ENCODE assay signal across 8 cellular contexts in genomic region chr10:62804384-62805138, GRCh38. TPM values are rescaled to one million over a fixed set of nuclear protein-coding genes. Genes with fewer than 3 reads are reported as not detected.
DNase-seq lines count a peak whose midpoint lies in the region; ATAC-seq, FAIRE-seq and TF ChIP-seq lines count a peak whose summit lies in the region.

ADO (plus strand) TSS chr10:62804720; CDS start chr10:62805060, 340 bp downstream.

- H3K4me1 ChIP-seq in pancreas = peaks cover 11 to 28% (median 17%) of the 10 kb centered on the region in 3 donors
- peaks cover 21 to 41% (median 24%) of the 10 kb centered on the region in 4 donors for H3K4me1 ChIP-seq in upper lobe of left lung

- H3K36me3 Mint-ChIP-seq in HFFc6 (ENCODE audit: low read depth) = peaks cover 4% of the 10 kb centered on the region
- H3K36me3 Mint-ChIP-seq in activated naive CD8-positive, alpha-beta T cell treated with anti-CD3 and anti-CD28 coated beads, Interleukin-2, amount 50 U/mL, for 24 hours (ENCODE audit: low read depth) = peaks cover 31% of the 10 kb centered on the region

- peak within 1 kb of the TSS; percentile 79 for H2AFZ ChIP-seq in SU-DHL-6 (ENCODE audit: low read depth, low read length, severe bottlenecking)

- peaks cover 30% of the 10 kb centered on the region for H4K20me1 ChIP-seq in SU-DHL-6 (ENCODE audit: low read depth, low read length)

- intact Hi-C loops in Right ventricle myocardium inferior (cut with DNase I) = no loop called here
- intact Hi-C loops in pancreas (cut with DNase I) = no loop called here

- peak within 1 kb of the TSS; percentile 81 for H3K27ac ChIP-seq in SU-DHL-6 (ENCODE audit: low read depth, low read length)
- H3K27ac ChIP-seq in pancreas = peak within 1 kb of the TSS; percentile 77 to 97 (median 92)
- H3K27ac ChIP-seq in upper lobe of left lung = peak within 1 kb of the TSS; percentile 93 to 96 (median 94)

- peak; percentile 95 for ATAC-seq in activated naive CD8-positive, alpha-beta T cell treated with anti-CD3 and anti-CD28 coated beads, Interleukin-2, amount 50 U/mL, for 24 hours
- ATAC-seq in Right ventricle myocardium inferior (peak; percentile 95), pancreas (peak; percentile 92 to 95 (median 94)), upper lobe of left lung (ENCODE audit: low FRiP score in 2 of 2) (peak; percentile 95 to 96)

- peak in 3 of 4 donors; percentile 68 to 81 (median 71) for TF ChIP-seq POLR2A in upper lobe of left lung (IDR thresholded peaks at IDR 0.05)

- no peak for FAIRE-seq in pancreas (lab: Jason Lieb, UNC)

- TF ChIP-seq CTCF in GM10266 (IDR thresholded peaks at IDR 0.05; ENCODE audit: control insufficient read depth, insufficient read depth, low read depth, missing control alignments) = no peak
- TF ChIP-seq CTCF in HFFc6 (IDR thresholded peaks at IDR 0.05) = peak; percentile 31; the same call in 1 of the 2 replicates
- no peak for TF ChIP-seq CTCF in SU-DHL-6 (IDR thresholded peaks at IDR 0.05; ENCODE audit: insufficient read depth, low read length, poor library complexity, severe bottlenecking)
- TF ChIP-seq CTCF in pancreas (IDR thresholded peaks at IDR 0.05) = no peak
- peak in 1 of 6 experiments; percentile 11 for TF ChIP-seq CTCF in upper lobe of left lung (IDR thresholded peaks at IDR 0.05)

- H3K27ac Mint-ChIP-seq in HFFc6 = peak within 1 kb of the TSS; percentile 99
- H3K27ac Mint-ChIP-seq in activated naive CD8-positive, alpha-beta T cell treated with anti-CD3 and anti-CD28 coated beads, Interleukin-2, amount 50 U/mL, for 24 hours = peak within 1 kb of the TSS; percentile 99

- 0 out of 2 replicates have a peak, but pooled peaks cover 3% of the 10 kb centered on the region for H3F3A ChIP-seq in SU-DHL-6 (ENCODE audit: insufficient read depth)

- no peaks in the 10 kb centered on the region for H3K9me2 ChIP-seq in SU-DHL-6 (replicated peaks; ENCODE audit: insufficient read depth, low read length)

- peaks cover 5% of the 10 kb centered on the region; the same call in 1 of the 2 replicates for H3K27me3 Mint-ChIP-seq in HFFc6 (ENCODE audit: insufficient read depth)
- no peaks in the 10 kb centered on the region for H3K27me3 Mint-ChIP-seq in activated naive CD8-positive, alpha-beta T cell treated with anti-CD3 and anti-CD28 coated beads, Interleukin-2, amount 50 U/mL, for 24 hours

- no peak for TF ChIP-seq EP300 in upper lobe of left lung (IDR thresholded peaks at IDR 0.05)

- H3K79me2 ChIP-seq in SU-DHL-6 (ENCODE audit: insufficient read depth, low read length) = peaks cover 31% of the 10 kb centered on the region

- DNase-seq in GM10266 (ENCODE audit: extremely low spot score) (peak; percentile 90), HFFc6 (peak; percentile 61), NAMALWA (ENCODE audit: low spot score) (peak; percentile 91), Right ventricle myocardium inferior (ENCODE audit: missing footprints) (peak; percentile 93), pancreas (peak; percentile 79 to 93 (median 82)), upper lobe of left lung (peak; percentile 88 to 96)
- DNase-seq in activated naive CD8-positive, alpha-beta T cell treated with anti-CD3 and anti-CD28 coated beads, Interleukin-2, amount 50 U/mL, for 24 hours = peak; percentile 81

- H3K4me3 ChIP-seq in SU-DHL-6 (ENCODE audit: insufficient read depth, low read length, poor library complexity, severe bottlenecking) = peak within 1 kb of the TSS; percentile 83
- H3K4me3 ChIP-seq in pancreas = peak within 1 kb of the TSS; percentile 74 to 95 (median 92)
- peak within 1 kb of the TSS; percentile 30 to 99 (median 88) for H3K4me3 ChIP-seq in upper lobe of left lung

- H3K9me3 Mint-ChIP-seq in HFFc6 = no peaks in the 10 kb centered on the region
- H3K9me3 Mint-ChIP-seq in activated naive CD8-positive, alpha-beta T cell treated with anti-CD3 and anti-CD28 coated beads, Interleukin-2, amount 50 U/mL, for 24 hours = no peaks in the 10 kb centered on the region

- no peaks in the 10 kb centered on the region for H3K27me3 ChIP-seq in SU-DHL-6 (ENCODE audit: low read length)
- H3K27me3 ChIP-seq in pancreas = no peaks in the 10 kb centered on the region
- no peaks in the 10 kb centered on the region for H3K27me3 ChIP-seq in upper lobe of left lung

- WGBS in pancreas, 2 donors = 0% methylated on average over 67 to 73 of the region's 73 CpGs
- WGBS in upper lobe of left lung, 2 donors = 0% methylated on average over 13 to 26 of the region's 73 CpGs

- peaks cover 39% of the 10 kb centered on the region for H3K4me1 Mint-ChIP-seq in HFFc6 (ENCODE audit: low read depth)
- peaks cover 44% of the 10 kb centered on the region for H3K4me1 Mint-ChIP-seq in activated naive CD8-positive, alpha-beta T cell treated with anti-CD3 and anti-CD28 coated beads, Interleukin-2, amount 50 U/mL, for 24 hours

- H3K4me3 Mint-ChIP-seq in HFFc6 = peak within 1 kb of the TSS; percentile 94
- peak within 1 kb of the TSS; percentile 90 for H3K4me3 Mint-ChIP-seq in activated naive CD8-positive, alpha-beta T cell treated with anti-CD3 and anti-CD28 coated beads, Interleukin-2, amount 50 U/mL, for 24 hours

- H3K36me3 ChIP-seq in SU-DHL-6 (ENCODE audit: low read length) (peaks cover 28% of the 10 kb centered on the region), pancreas (no peaks in the 10 kb centered on the region), upper lobe of left lung (peaks cover 0 to 5% (median 0%) of the 10 kb centered on the region in 4 donors)

- H3K9me3 ChIP-seq in SU-DHL-6 (ENCODE audit: insufficient read depth, low read length) (no peaks in the 10 kb centered on the region), pancreas (no peaks in the 10 kb centered on the region), upper lobe of left lung (no peaks in the 10 kb centered on the region)

- peak within 1 kb of the TSS; percentile 78 for H3K4me2 ChIP-seq in SU-DHL-6 (ENCODE audit: low read depth, low read length, poor library complexity, severe bottlenecking)

- peak within 1 kb of the TSS; percentile 90 for H3K9ac ChIP-seq in SU-DHL-6 (ENCODE audit: low read length)

RNA-seq across cellular contexts. Expression of gene ADO, which starts in this region (rescaled TPM):
- 10 to 100 TPM; 13.7 to 19.2 (median 16.5) TPM for total RNA-seq in HFFc6 (2021; fragmentation: NEBNext Ultra II Directional; extraction: Animal tissue kit (Norgen Biotek cat#: 25700))
- 16.3 TPM for total RNA-seq in Right ventricle myocardium inferior
- total RNA-seq in pancreas = 1 to 10 TPM; 3.7 to 9.6 (median 5.7) TPM
- 1 to 10 TPM; 2.4 to 5.5 TPM for polyA plus RNA-seq in pancreas
- total RNA-seq in upper lobe of left lung = 10 to 100 TPM in 5 of 6 donors, 1 to 10 TPM in 1; 7.3 to 27.5 (median 19.2) TPM

Comparison
In these comparisons a context has a peak if more than half of its experiments do, and no peak if none do; other contexts are left out.
1. Peak in every context shown above with its lines: DNase-seq, ATAC-seq, H3K4me3 ChIP-seq and H3K27ac ChIP-seq.